11 cellular contexts compared by ENCODE assay signal in the genomic region with DNA sequence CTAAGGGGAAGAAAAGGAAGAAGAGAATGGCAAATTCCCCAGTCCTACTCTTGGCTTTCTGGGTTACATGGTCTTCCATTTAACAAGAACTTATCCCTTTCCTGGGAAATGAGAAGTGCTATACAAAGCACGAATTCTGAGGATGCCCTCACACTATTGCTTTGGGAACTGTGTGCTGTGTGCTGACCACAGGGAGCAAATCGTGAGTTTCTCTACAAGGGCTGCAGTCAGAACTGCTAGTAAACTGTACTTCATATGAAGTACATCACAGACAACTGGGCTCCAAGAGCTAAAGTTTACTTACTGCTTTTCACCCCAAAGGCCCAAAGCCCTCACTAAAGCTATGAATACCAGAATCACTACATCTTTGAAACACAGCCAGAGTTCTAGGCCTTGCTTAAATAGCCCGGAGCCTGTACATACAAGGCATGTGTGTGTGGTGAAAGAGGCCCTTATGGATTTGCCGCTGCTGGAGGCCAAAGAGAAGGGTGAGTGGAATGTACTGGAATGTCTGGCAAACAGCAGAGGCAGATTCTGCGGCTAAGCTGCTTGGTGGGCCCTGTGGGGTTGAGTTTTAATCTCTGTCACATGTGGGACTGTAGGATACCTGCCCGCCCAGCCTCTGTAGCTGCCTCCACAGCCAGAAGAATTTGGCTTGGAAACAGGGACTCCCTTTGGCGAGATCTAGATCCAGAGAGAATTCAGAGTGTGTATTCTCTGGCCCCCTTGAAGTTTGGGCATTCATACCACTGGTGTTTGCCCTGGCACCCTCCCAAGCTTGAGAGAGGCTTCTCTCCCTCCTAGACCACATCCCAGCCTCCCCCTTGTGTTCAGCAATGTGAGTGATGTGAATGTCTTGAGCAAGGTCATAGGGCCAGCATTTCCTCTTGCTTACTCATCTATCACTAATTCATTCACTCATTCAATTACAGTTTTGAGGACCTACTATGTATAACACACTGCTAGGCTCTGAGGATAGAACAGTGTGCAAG. TPM values are rescaled to one million over a fixed set of nuclear protein-coding genes. Genes with fewer than 3 reads are reported as not detected.
DNase-seq lines count a peak whose midpoint lies in the region; ATAC-seq and TF ChIP-seq lines count a peak whose summit lies in the region.
"Had no signal": no experiment of that assay in that cellular context is flagged by ENCODE, and none has a peak within 500 bp of the region (broad histone marks: within the 10 kb centered on the region; RNA-seq: fewer than 3 reads in every experiment).

No MANE protein-coding gene starts in this region.

- peak overlapping the region; percentile 38 for H3K4me2 ChIP-seq in mesenchymal stem cell (ENCODE audit: low read length, poor library complexity, severe bottlenecking)

- H2BK120ac ChIP-seq in mesenchymal stem cell (ENCODE audit: low read depth, low read length) = no peak overlapping the region

- POLR2A ChIA-PET in RWPE1 (lab: Yijun Ruan, JAX; ENCODE audit: low non-redundant PET) = no interaction called here

- H3K79me1 ChIP-seq in mesenchymal stem cell (replicated peaks; ENCODE audit: low read length, poor library complexity, severe bottlenecking) = no peaks in the 10 kb centered on the region

- no peak overlapping the region for H3K4ac ChIP-seq in mesenchymal stem cell (ENCODE audit: low read depth in 1 of 2, low read length in 2 of 2)

- H3K18ac ChIP-seq in mesenchymal stem cell (ENCODE audit: low read depth in 1 of 2, low read length in 2 of 2) = peak overlapping the region in 1 of 2 experiments; percentile 7

- peak overlapping the region; percentile 98 for H3K27ac ChIP-seq in mesenchymal stem cell (ENCODE audit: low read length, poor library complexity, severe bottlenecking)
- no peak overlapping the region for H3K27ac ChIP-seq in RWPE1

- H4K8ac ChIP-seq in mesenchymal stem cell (ENCODE audit: low read length) = no peak overlapping the region

- H2BK15ac ChIP-seq in mesenchymal stem cell (ENCODE audit: low read depth, poor library complexity, severe bottlenecking) = no peak overlapping the region

- H2BK12ac ChIP-seq in mesenchymal stem cell (ENCODE audit: low read length in 2 of 2) = no peak overlapping the region

- peak overlapping the region; percentile 100 for H2AK5ac ChIP-seq in mesenchymal stem cell (ENCODE audit: low read length, severe bottlenecking)

- in situ Hi-C loops in T47D (cut with HindIII; ENCODE audit: low pct_unique_long_range_greater_than_20kb, low sequenced_read_pairs) = no loop called here

- H3K9ac ChIP-seq in mesenchymal stem cell (ENCODE audit: low read length) = peak overlapping the region; percentile 70

- H3K27me3 ChIP-seq in mesenchymal stem cell (ENCODE audit: control insufficient read depth in 1 of 2, insufficient read depth in 1 of 2, low read length in 2 of 2) = no peaks in the 10 kb centered on the region

- no peak overlapping the region for H4K91ac ChIP-seq in mesenchymal stem cell (ENCODE audit: low read length)

- H2AFZ ChIP-seq in mesenchymal stem cell (ENCODE audit: low read depth, low read length) = no peak overlapping the region

- DNase-seq in AG09319 (ENCODE audit: extremely low read depth, low read depth) (peak; percentile 20), LHCN-M2 (ENCODE audit: low read depth) (peak; percentile 7), T47D (ENCODE audit: low read depth in 1 of 2, low spot score in 1 of 2) (peak; percentile 76 to 100), mesenchymal stem cell (peak; percentile 62), T-helper 2 cell (no peak), RWPE1 (ENCODE audit: low spot score) (no peak)
- DNase-seq: CD8-positive, alpha-beta memory T cell; effector CD4-positive, alpha-beta T cell; Karpas-422 had no signal

- no peaks in the 10 kb centered on the region for H3K9me3 ChIP-seq in mesenchymal stem cell (ENCODE audit: control insufficient read depth, low read length)

- H3K4me1 ChIP-seq in mesenchymal stem cell (ENCODE audit: control insufficient read depth, insufficient read depth, low read depth, low read length) = peaks cover 6% of the 10 kb centered on the region

- TF ChIP-seq CTCF in AG09319 (IDR thresholded peaks at IDR 0.05; ENCODE audit: low read depth, low read length) = no peak
- TF ChIP-seq CTCF in RWPE1 (conservative IDR thresholded peaks at IDR 0.05; ENCODE audit: low read depth) = no peak

- no peak overlapping the region for H3K23ac ChIP-seq in mesenchymal stem cell (ENCODE audit: low read length in 2 of 2)

- CTCF ChIA-PET in RWPE1 (lab: Yijun Ruan, JAX) = no interaction called here

- no peak overlapping the region for H3K14ac ChIP-seq in mesenchymal stem cell (ENCODE audit: low read length in 2 of 2)

- no peaks in the 10 kb centered on the region for H3K36me3 ChIP-seq in mesenchymal stem cell (ENCODE audit: control insufficient read depth in 1 of 2, insufficient read depth in 2 of 2, low read depth in 1 of 2, low read length in 2 of 2)

- H2BK5ac ChIP-seq in mesenchymal stem cell (ENCODE audit: low read depth, low read length, poor library complexity, severe bottlenecking) = peak overlapping the region; percentile 98

- H3K4me3 ChIP-seq in mesenchymal stem cell (ENCODE audit: insufficient read depth in 1 of 2, low read depth in 1 of 2, low read length in 2 of 2) = peak overlapping the region in 1 of 2 experiments; percentile 30

- no peak for ATAC-seq in HG02884 (IDR thresholded peaks at IDR 0.05; ENCODE audit: unreplicated experiment)
- ATAC-seq in HG03025 (IDR thresholded peaks at IDR 0.05; ENCODE audit: low FRiP score, unreplicated experiment) = no peak

- 66% methylated on average over 7 of the region's 7 CpGs for WGBS in mesenchymal stem cell

RNA-seq across cellular contexts. Expression of a gene that starts 21.9 kb away (rescaled TPM):
- total RNA-seq in LHCN-M2 (2014; rRNA removed) = not detected in 2 replicates
- polyA plus RNA-seq in LHCN-M2 (2012) = not detected
- polyA plus RNA-seq in mesenchymal stem cell (2013, experiment 1 of 2) = 0.01 TPM
- polyA plus RNA-seq in mesenchymal stem cell (2013, experiment 2 of 2) = 0.03 TPM
- total RNA-seq: CD8-positive, alpha-beta memory T cell had no signal
- polyA plus RNA-seq: CD8-positive, alpha-beta memory T cell had no signal

Comparison
In these comparisons a context has a peak if more than half of its experiments do, and no peak if none do; other contexts are left out.
1. DNase-seq: peak in AG09319 (single experiment), LHCN-M2 (single experiment), T47D (2 of 2) and mesenchymal stem cell (single experiment); none in T-helper 2 cell (0 of 5) and RWPE1 (single experiment).